In the genomic region with DNA sequence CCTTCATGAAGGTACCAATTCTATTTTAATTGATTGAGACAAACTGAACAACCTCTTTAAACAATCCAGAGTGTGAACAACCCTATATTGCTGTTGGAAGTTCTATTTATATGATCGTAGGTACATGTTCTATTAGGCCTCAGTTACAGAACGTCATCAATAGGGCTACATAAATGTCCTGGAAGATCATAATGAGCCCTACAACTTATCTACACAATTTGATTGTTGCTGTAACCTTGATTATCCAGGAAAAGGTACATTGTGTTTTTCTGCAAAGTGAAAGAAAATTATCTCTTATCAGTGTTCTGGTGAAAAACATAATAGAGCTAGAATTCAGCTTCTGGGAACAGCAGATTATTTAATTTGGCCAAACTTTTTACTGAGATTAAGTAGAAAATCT, we compare ENCODE assay signal across 35 cellular contexts.
"Had no signal": no experiment of that assay in that cellular context is flagged by ENCODE, and none has a peak within 500 bp of the region (broad histone marks: within the 10 kb centered on the region; RNA-seq: fewer than 3 reads in every experiment).

No MANE protein-coding gene starts in this region.

- H3K4me3 ChIP-seq: MG63 had no signal

- H3K27ac ChIP-seq: KMS-11 had no signal

- H3K36me3 ChIP-seq: MG63 had no signal

- H3K27me3 ChIP-seq: MG63 had no signal

- DNase-seq: Karpas-422, Kasumi-1, MG63, MM.1S, MV-4-11, NCI-H1048, NCI-H1092, NCI-H1092 treated with DMSO at 0.1 percent for 48 hours, NCI-H1105, NCI-H1105 treated with DMSO at 0.1 percent for 48 hours, NCI-H1417, NCI-H1417 treated with DMSO at 0.1 percent for 48 hours, NCI-H1436, NCI-H1436 treated with DMSO at 0.1 percent for 48 hours, NCI-H1694, NCI-H1694 treated with DMSO at 0.1 percent for 48 hours, NCI-H187, NCI-H187 treated with DMSO at 0.1 percent for 48 hours, NCI-H1930, NCI-H2029, NCI-H2029 treated with DMSO at 0.1 percent for 48 hours, NCI-H2081, NCI-H2081 treated with DMSO at 0.1 percent for 48 hours, NCI-H2107, NCI-H2171, NCI-H2171 treated with DMSO at 0.1 percent for 48 hours, NCI-H2227 treated with DMSO at 0.1 percent for 48 hours, NCI-H226, NCI-H345, NCI-H446, NCI-H446 treated with DMSO at 0.1 percent for 48 hours, NCI-H510A, NCI-H510A treated with DMSO at 0.1 percent for 48 hours, NCI-H524 had no signal

- H3K9me3 ChIP-seq: MG63 had no signal
